ENCODE assay signal across 1 cellular context in the genomic region with DNA sequence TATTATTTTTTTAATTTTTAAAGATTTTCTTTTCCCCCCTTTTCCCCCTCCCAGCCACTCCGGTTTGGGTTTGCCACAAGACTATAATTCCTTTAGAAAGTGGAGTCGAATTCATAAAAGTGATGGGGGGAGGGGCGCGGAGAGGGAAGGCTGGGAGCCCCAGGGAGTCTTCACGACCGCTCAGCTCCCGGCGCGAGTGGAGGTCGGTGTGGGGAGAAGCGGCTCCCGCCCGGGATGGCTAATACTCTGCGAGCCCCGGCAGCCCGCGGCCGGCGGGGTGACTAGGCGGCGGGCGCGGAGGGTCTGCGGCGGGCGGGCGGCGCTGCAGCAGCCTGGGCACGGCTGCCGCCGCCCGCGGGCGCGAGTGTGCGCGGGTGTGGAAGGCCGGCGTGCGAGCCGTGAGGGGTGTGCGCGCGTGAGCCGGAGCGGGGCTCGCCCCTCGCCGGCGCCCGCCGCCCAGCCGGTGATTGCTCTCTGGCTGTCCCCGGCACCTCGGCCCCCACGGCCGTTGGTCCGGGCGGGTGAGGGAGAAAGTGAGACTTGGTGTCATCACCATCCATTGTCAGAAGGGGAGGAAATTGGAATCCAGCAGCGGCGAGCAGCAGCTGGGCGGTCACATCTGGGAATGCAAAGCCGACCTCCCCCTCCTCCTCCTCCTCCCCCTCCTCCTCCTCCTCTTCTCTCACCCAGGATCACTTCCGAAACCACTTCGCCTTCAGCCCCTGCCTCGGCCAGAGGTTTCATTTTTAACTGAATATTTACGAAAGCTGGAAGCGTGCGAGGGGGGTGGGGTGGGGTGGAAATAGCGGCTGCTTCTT.
TF ChIP-seq lines count a peak whose summit lies in the region.

A gene with protein sequence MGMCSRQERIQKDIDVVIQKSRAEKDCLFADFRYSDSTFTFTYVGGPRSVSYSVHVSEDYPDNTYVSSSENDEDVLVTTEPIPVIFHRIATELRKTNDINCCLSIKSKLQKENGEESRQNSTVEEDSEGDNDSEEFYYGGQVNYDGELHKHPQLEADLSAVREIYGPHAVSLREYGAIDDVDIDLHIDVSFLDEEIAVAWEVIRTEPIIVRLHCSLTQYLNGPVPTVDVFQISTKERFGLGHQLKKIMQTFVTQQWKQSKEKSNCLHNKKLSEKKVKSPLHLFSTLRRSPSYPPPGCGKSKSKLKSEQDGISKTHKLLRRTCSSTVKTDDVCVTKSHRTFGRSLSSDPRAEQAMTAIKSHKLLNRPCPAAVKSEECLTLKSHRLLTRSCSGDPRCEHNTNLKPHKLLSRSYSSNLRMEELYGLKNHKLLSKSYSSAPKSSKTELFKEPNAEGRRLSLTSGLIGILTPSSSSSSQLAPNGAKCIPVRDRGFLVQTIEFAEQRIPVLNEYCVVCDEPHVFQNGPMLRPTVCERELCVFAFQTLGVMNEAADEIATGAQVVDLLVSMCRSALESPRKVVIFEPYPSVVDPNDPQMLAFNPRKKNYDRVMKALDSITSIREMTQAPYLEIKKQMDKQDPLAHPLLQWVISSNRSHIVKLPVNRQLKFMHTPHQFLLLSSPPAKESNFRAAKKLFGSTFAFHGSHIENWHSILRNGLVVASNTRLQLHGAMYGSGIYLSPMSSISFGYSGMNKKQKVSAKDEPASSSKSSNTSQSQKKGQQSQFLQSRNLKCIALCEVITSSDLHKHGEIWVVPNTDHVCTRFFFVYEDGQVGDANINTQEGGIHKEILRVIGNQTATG (plus strand): TSS at position 377 of the 818 bp plus-strand sequence. CDS start 459 bp downstream, outside the sequence.

TF ChIP-seq in IMR-90, 13 proteins besides CTCF, POLR2A, EP300 and RAD21 (continued from another document):
- no peak for TF ChIP-seq BHLHE40 (IDR thresholded peaks at IDR 0.05; ENCODE audit: low read depth, low read length)
- TF ChIP-seq, protein P1, sequence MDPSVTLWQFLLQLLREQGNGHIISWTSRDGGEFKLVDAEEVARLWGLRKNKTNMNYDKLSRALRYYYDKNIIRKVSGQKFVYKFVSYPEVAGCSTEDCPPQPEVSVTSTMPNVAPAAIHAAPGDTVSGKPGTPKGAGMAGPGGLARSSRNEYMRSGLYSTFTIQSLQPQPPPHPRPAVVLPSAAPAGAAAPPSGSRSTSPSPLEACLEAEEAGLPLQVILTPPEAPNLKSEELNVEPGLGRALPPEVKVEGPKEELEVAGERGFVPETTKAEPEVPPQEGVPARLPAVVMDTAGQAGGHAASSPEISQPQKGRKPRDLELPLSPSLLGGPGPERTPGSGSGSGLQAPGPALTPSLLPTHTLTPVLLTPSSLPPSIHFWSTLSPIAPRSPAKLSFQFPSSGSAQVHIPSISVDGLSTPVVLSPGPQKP (IDR thresholded peaks at IDR 0.05; ENCODE audit: borderline replicate concordance, low read depth, low read length): no peak
- TF ChIP-seq CHD1 (IDR thresholded peaks at IDR 0.05; ENCODE audit: low read depth, low read length): no peak
- no peak for TF ChIP-seq NFE2L2 (IDR thresholded peaks at IDR 0.05; ENCODE audit: low read depth, low read length)
- no peak for TF ChIP-seq RCOR1 (IDR thresholded peaks at IDR 0.05; ENCODE audit: insufficient replicate concordance, low read length)
- TF ChIP-seq SMC3 (IDR thresholded peaks at IDR 0.05; ENCODE audit: low read depth, low read length): no peak
- TF ChIP-seq MAZ (IDR thresholded peaks at IDR 0.05; ENCODE audit: borderline replicate concordance, low read depth, low read length): no peak
- TF ChIP-seq FOS (IDR thresholded peaks at IDR 0.05; ENCODE audit: low read depth, low read length): no peak
- no peak for TF ChIP-seq RFX5 (IDR thresholded peaks at IDR 0.05; ENCODE audit: low read depth, low read length)
